In the genomic region with DNA sequence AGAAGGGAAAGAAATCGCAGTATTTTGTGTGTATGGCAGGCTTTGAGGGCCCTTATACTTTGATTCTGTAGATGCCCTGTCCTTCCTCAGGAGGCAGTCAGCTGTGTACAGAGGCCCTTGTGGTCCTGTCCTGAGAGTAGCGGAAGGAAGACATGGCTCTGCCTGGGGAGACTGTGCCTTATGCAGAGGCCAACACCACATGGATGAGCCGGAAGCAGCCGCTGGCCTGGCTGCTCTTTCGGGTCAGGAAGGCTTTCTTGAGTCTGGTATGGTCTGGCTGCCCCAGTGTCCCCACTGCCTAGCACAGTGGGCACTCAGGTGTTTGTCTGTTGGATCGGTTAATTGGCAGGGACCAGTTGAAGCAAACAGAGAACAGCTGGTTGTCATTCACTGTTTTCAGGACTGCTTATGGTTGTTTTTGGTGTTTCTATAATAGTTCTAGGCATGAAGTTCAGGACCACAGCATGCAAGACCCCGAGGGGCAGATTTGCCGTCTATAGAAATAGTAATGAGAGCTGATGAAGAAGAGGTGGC, we compare ENCODE assay signal across 27 cellular contexts. TPM values are rescaled to one million over a fixed set of nuclear protein-coding genes. Genes with fewer than 3 reads are reported as not detected.
DNase-seq lines count a peak whose midpoint lies in the region; ATAC-seq, FAIRE-seq and TF ChIP-seq lines count a peak whose summit lies in the region.
"Had no signal": no experiment of that assay in that cellular context is flagged by ENCODE, and none has a peak within 500 bp of the region (broad histone marks: within the 10 kb centered on the region; RNA-seq: fewer than 3 reads in every experiment).

No MANE protein-coding gene starts in this region.

- no peak for TF ChIP-seq EP300 in K562 (IDR thresholded peaks at IDR 0.05; ENCODE audit: low read length)

- peak overlapping the region; percentile 33 to 48 (median 35) for H3K27ac Mint-ChIP-seq in CD4-positive, CD25-positive, alpha-beta regulatory T cell
- H3K27ac Mint-ChIP-seq in IgD-negative memory B cell, result peak overlapping the region; percentile 21 to 60 (median 45)

- H3K4me2 ChIP-seq in K562 (ENCODE audit: insufficient read depth, low read length), result no peak overlapping the region
- H3K4me2 ChIP-seq: hepatocyte, KMS-11 had no signal

- H3K9me3 ChIP-seq in CD4-positive, CD25-positive, alpha-beta regulatory T cell (ENCODE audit: control insufficient read depth in 2 of 2, low read length in 2 of 2), result no peaks in the 10 kb centered on the region
- H3K9me3 ChIP-seq in K562 (replicated peaks; ENCODE audit: control insufficient read depth, insufficient read depth, low read depth, low read length), result no peaks in the 10 kb centered on the region
- no peaks in the 10 kb centered on the region for H3K9me3 ChIP-seq in pancreas
- no peaks in the 10 kb centered on the region for H3K9me3 ChIP-seq in uterus
- H3K9me3 ChIP-seq: lower lobe of right lung, vagina had no signal

- no peak for DNase-seq in CD4-positive, CD25-positive, alpha-beta regulatory T cell
- DNase-seq in K562 (ENCODE audit: extremely low read depth in 1 of 4, low spot score in 3 of 4) (no peak), pancreas (no peak), pons (ENCODE audit: low spot score) (no peak), uterus (no peak), NCI-H748 treated with DMSO at 0.1 percent for 48 hours (lab: John Stamatoyannopoulos, UW) (no peak)
- DNase-seq: activated CD8-positive, alpha-beta T cell treated with anti-CD3 and anti-CD28 coated beads for 36 hours; aorta; lower lobe of right lung; MM.1S; NCI-H1417; NCI-H2029 treated with DMSO at 0.1 percent for 48 hours; NCI-H2227 treated with DMSO at 0.1 percent for 48 hours; NCI-H69; retina; small intestine; stimulated activated naive CD4-positive, alpha-beta T cell treated with Interleukin-2 at 50 U/mL for 16 hours had no signal

- BruUV-seq in K562 (replicated peaks; lab: Mats Ljungman, UMichigan), result no TSS peak

- H3K27ac ChIP-seq in CD4-positive, CD25-positive, alpha-beta regulatory T cell (ENCODE audit: insufficient read depth, low read length, poor library complexity, severe bottlenecking), result no peak overlapping the region
- no peak overlapping the region for H3K27ac ChIP-seq in K562 (ENCODE audit: extremely low read depth, low read depth, low read length)
- no peak overlapping the region for H3K27ac ChIP-seq in pancreas
- H3K27ac ChIP-seq in uterus, result no peak overlapping the region
- H3K27ac ChIP-seq: hepatocyte, KMS-11, lower lobe of right lung, vagina had no signal

- peaks cover 15% of the 10 kb centered on the region for H3K36me3 ChIP-seq in CD4-positive, CD25-positive, alpha-beta regulatory T cell (ENCODE audit: control insufficient read depth, insufficient read depth, low read length)
- H3K36me3 ChIP-seq in K562 (ENCODE audit: control insufficient read depth, insufficient read depth, low read length) (peaks cover 81% of the 10 kb centered on the region), pancreas (no peaks in the 10 kb centered on the region), uterus (no peaks in the 10 kb centered on the region)
- H3K36me3 ChIP-seq: vagina had no signal

- no peaks in the 10 kb centered on the region for H3K9me3 Mint-ChIP-seq in CD4-positive, CD25-positive, alpha-beta regulatory T cell
- no peaks in the 10 kb centered on the region for H3K9me3 Mint-ChIP-seq in IgD-negative memory B cell
- H3K9me3 Mint-ChIP-seq: activated CD8-positive, alpha-beta T cell treated with anti-CD3 and anti-CD28 coated beads for 36 hours; nephron had no signal

- H3K9ac ChIP-seq in K562 (ENCODE audit: insufficient read depth in 1 of 2, low read depth in 2 of 2, low read length in 2 of 2), result peak overlapping the region in 1 of 2 experiments; percentile 71; a peak in 1 of 4 replicates
- H3K9ac ChIP-seq: KMS-11 had no signal

- H3K27me3 ChIP-seq in CD4-positive, CD25-positive, alpha-beta regulatory T cell (ENCODE audit: control insufficient read depth, insufficient read depth, low read length), result no peaks in the 10 kb centered on the region
- no peaks in the 10 kb centered on the region for H3K27me3 ChIP-seq in K562 (ENCODE audit: control insufficient read depth in 2 of 2, insufficient read depth in 2 of 2, low read length in 2 of 2)
- H3K27me3 ChIP-seq in pancreas, result no peaks in the 10 kb centered on the region
- H3K27me3 ChIP-seq in uterus, result no peaks in the 10 kb centered on the region
- H3K27me3 ChIP-seq: hepatocyte, vagina had no signal

- H2AFZ ChIP-seq in K562 (ENCODE audit: low read depth, low read length), result no peak overlapping the region
- H2AFZ ChIP-seq: hepatocyte had no signal

- peaks cover 4% of the 10 kb centered on the region for H3K36me3 Mint-ChIP-seq in CD4-positive, CD25-positive, alpha-beta regulatory T cell
- H3K36me3 Mint-ChIP-seq in IgD-negative memory B cell, result peaks cover 4% of the 10 kb centered on the region
- H3K36me3 Mint-ChIP-seq: activated naive CD8-positive, alpha-beta T cell had no signal

- intact Hi-C loops in K562 (cut with micrococcal nuclease) (no loop called here), pancreas (cut with DNase I) (loop anchor here in 1 of 3 donors (10.0 kb wide), 1 partner anchor 87 kb away; no protein-coding TSS in a partner anchor), uterus (cut with DNase I; ENCODE audit: low total_unique reads) (no loop called here)

- peaks cover 90% of the 10 kb centered on the region for H4K20me1 ChIP-seq in K562 (replicated peaks; ENCODE audit: control insufficient read depth, insufficient read depth, low read length)

- POLR2A ChIA-PET in K562 (lab: Yijun Ruan, JAX), result interaction anchor here (1.1 to 8.8 kb wide), 7 partner anchors 8 to 261 kb away, joined by 3 to 68 read pairs (median 4); no protein-coding TSS in a partner anchor

- peak overlapping the region in 2 of 4 donors; percentile 6 to 25 for H3K4me3 Mint-ChIP-seq in CD4-positive, CD25-positive, alpha-beta regulatory T cell
- H3K4me3 Mint-ChIP-seq in IgD-negative memory B cell, result no peak overlapping the region
- H3K4me3 Mint-ChIP-seq: activated CD8-positive, alpha-beta T cell treated with anti-CD3 and anti-CD28 coated beads for 36 hours; activated naive CD8-positive, alpha-beta T cell; nephron had no signal

- TF ChIP-seq CTCF in K562 (IDR thresholded peaks at IDR 0.05 in 2 of 3, conservative IDR thresholded peaks at IDR 0.05 in 1 of 3; ENCODE audit: insufficient read depth in 2 of 3, low read depth in 1 of 3, low read length in 3 of 3) (no peak), pancreas (IDR thresholded peaks at IDR 0.05) (no peak), uterus (IDR thresholded peaks at IDR 0.05) (no peak)

- TF ChIP-seq POLR2A in K562 (conservative IDR thresholded peaks at IDR 0.05) (no peak), uterus (IDR thresholded peaks at IDR 0.05) (no peak)

- FAIRE-seq in K562 (lab: Jason Lieb, UNC) (no peak), pancreas (lab: Jason Lieb, UNC) (no peak)
- FAIRE-seq: bronchial epithelial cell, small intestine had no signal

- no peak overlapping the region for H3K4me3 ChIP-seq in CD4-positive, CD25-positive, alpha-beta regulatory T cell (ENCODE audit: low read depth, low read length)
- H3K4me3 ChIP-seq in K562, result no peak overlapping the region
- no peak overlapping the region for H3K4me3 ChIP-seq in pancreas
- no peak overlapping the region for H3K4me3 ChIP-seq in uterus
- H3K4me3 ChIP-seq: hepatocyte, lower lobe of right lung, vagina had no signal

- 89% methylated on average over 8 of the region's 8 CpGs for WGBS in K562 (ENCODE audit: insufficient coverage, low coverage, missing lambda C conversion rate)
- WGBS in pancreas, 2 donors, result 77 to 80% methylated on average over 8 of the region's 8 CpGs

- TF ChIP-seq RAD21 in K562 (CRISPR knock-in tag; conservative IDR thresholded peaks at IDR 0.05 in 1 of 2, IDR thresholded peaks at IDR 0.05 in 1 of 2), result no peak

- no peaks in the 10 kb centered on the region for H3K27me3 Mint-ChIP-seq in CD4-positive, CD25-positive, alpha-beta regulatory T cell
- no peaks in the 10 kb centered on the region for H3K27me3 Mint-ChIP-seq in IgD-negative memory B cell
- H3K27me3 Mint-ChIP-seq: activated CD8-positive, alpha-beta T cell treated with anti-CD3 and anti-CD28 coated beads for 36 hours; activated naive CD8-positive, alpha-beta T cell; B cell had no signal

- ATAC-seq in CD4-positive, CD25-positive, alpha-beta regulatory T cell (ENCODE audit: low read depth in 2 of 2), result no peak
- ATAC-seq in K562 (peak; percentile 21; the same call in 1 of the 3 replicates), pancreas (peak in 3 of 4 donors; percentile 36 to 55 (median 43)), GM19023 (IDR thresholded peaks at IDR 0.05; ENCODE audit: unreplicated experiment) (no peak)
- ATAC-seq: activated CD4-positive, CD25-positive, alpha-beta regulatory T cell treated with anti-CD3 and anti-CD28 coated beads, Interleukin-2, amount 50 U/mL, for 24 hours; activated CD8-positive, alpha-beta T cell treated with anti-CD3 and anti-CD28 coated beads for 36 hours; lower lobe of right lung had no signal

- H3K4me1 ChIP-seq in CD4-positive, CD25-positive, alpha-beta regulatory T cell (ENCODE audit: control insufficient read depth, insufficient read depth, low read length, poor library complexity, severe bottlenecking), result peaks cover 20% of the 10 kb centered on the region
- peaks cover 18 to 35% of the 10 kb centered on the region in 2 experiments for H3K4me1 ChIP-seq in K562 (replicated peaks in 1 of 2; ENCODE audit: control insufficient read depth in 2 of 2, insufficient read depth in 2 of 2, low read length in 2 of 2)
- peaks cover 7 to 13% (median 9%) of the 10 kb centered on the region in 3 donors for H3K4me1 ChIP-seq in pancreas
- H3K4me1 ChIP-seq in uterus, result no peaks in the 10 kb centered on the region

- peaks cover 25 to 95% (median 63%) of the 10 kb centered on the region in 4 donors for H3K4me1 Mint-ChIP-seq in CD4-positive, CD25-positive, alpha-beta regulatory T cell
- H3K4me1 Mint-ChIP-seq in IgD-negative memory B cell, result peaks cover 65 to 74% (median 66%) of the 10 kb centered on the region in 3 donors

- H3K79me2 ChIP-seq in K562 (ENCODE audit: control insufficient read depth, insufficient read depth, low read length), result peaks cover 100% of the 10 kb centered on the region

- H3K9me1 ChIP-seq in K562 (ENCODE audit: control insufficient read depth, insufficient read depth, low read length), result peaks cover 24% of the 10 kb centered on the region

- in situ Hi-C loops in K562 (cut with MboI), result no loop called here

- CTCF ChIA-PET in K562 (lab: Yijun Ruan, JAX; ENCODE audit: low intra/inter-chr PET ratio), result no interaction called here

RNA-seq across cellular contexts. Expression of a gene that starts 12.4 kb away (rescaled TPM):
- total RNA-seq in CD4-positive, CD25-positive, alpha-beta regulatory T cell, result 112 TPM
- polyA plus RNA-seq in CD4-positive, CD25-positive, alpha-beta regulatory T cell, result 10 to 100 TPM; 64.0 to 95.1 (median 79.0) TPM
- 95.8 TPM for polyA plus RNA-seq in IgD-negative memory B cell
- 154 and 338 TPM in 2 replicates for total RNA-seq in K562 (2011; cell fraction: chromatin; rRNA removed; ENCODE audit: low replicate concordance)
- 84.7 and 99.0 TPM in 2 replicates for total RNA-seq in K562 (2011; cell fraction: nucleolus; rRNA removed)
- 165 and 228 TPM in 2 replicates for total RNA-seq in K562 (2011; cell fraction: nucleoplasm; rRNA removed)
- 78.1 and 96.9 TPM in 2 replicates for total RNA-seq in K562 (2014; rRNA removed)
- total RNA-seq in K562 (2014; rRNA removed; fragmentation: Illumina TruSeq; extraction: Trizol), result 116 and 129 TPM in 2 replicates
- 113 and 121 TPM in 2 replicates for total RNA-seq in K562 (2015; rRNA removed; fragmentation: Illumina TruSeq; extraction: Trizol)
- 166 and 171 TPM in 2 replicates for total RNA-seq in K562 (2021)
- 130 and 174 TPM in 2 replicates for polyA plus RNA-seq in K562 (2011; rRNA removed)
- 147 and 220 TPM in 2 replicates for polyA plus RNA-seq in K562 (2011; cell fraction: cytosol; rRNA removed)
- 170 and 240 TPM in 2 replicates for polyA plus RNA-seq in K562 (2011; cell fraction: nucleus; rRNA removed)
- 98.9 and 130 TPM in 2 replicates for polyA plus RNA-seq in K562 (2012)
- 161 and 197 TPM in 2 replicates for polyA plus RNA-seq in K562 (2014; fragmentation: Illumina TruSeq; extraction: Trizol)
- polyA plus RNA-seq in K562 (2014; fragmentation: Nextera tagmentation; extraction: Ambion mirVana), result 10 to 100 TPM; 61.7 to 61.9 TPM
- 87.2 and 93.2 TPM in 2 replicates for polyA plus RNA-seq in K562 (2014; rRNA removed)
- 228 and 275 TPM in 2 replicates for polyA minus RNA-seq in K562 (2011; rRNA and poly(A)+ RNA removed)
- 118 and 134 TPM in 2 replicates for polyA minus RNA-seq in K562 (2011; cell fraction: cytosol; rRNA and poly(A)+ RNA removed)
- 62.6 and 87.9 TPM in 2 replicates for polyA minus RNA-seq in K562 (2011; cell fraction: nucleus; rRNA and poly(A)+ RNA removed)
- 10 to 100 TPM; 22.8 to 40.6 (median 31.5) TPM for total RNA-seq in pancreas
- 10 to 100 TPM; 11.4 to 18.2 TPM for polyA plus RNA-seq in pancreas
- total RNA-seq in uterus, result 10 to 100 TPM; 12.6 to 83.3 (median 44.2) TPM

Comparison
In these comparisons a context has a peak if more than half of its experiments do, and no peak if none do; other contexts are left out.
1. ATAC-seq: peak in K562 (single experiment) and pancreas (3 of 4); none in CD4-positive, CD25-positive, alpha-beta regulatory T cell (0 of 2) and GM19023 (single experiment).